ENCODE assay signal across 15 cellular contexts in genomic region chr3:101102678-101103296, GRCh38.
DNase-seq lines count a peak whose midpoint lies in the region; ATAC-seq and TF ChIP-seq lines count a peak whose summit lies in the region.
"Had no signal": no experiment of that assay in that cellular context is flagged by ENCODE, and none has a peak within 500 bp of the region (broad histone marks: within the 10 kb centered on the region; RNA-seq: fewer than 3 reads in every experiment).

No MANE protein-coding gene starts in this region.

- TF ChIP-seq POLR2A in transverse colon (IDR thresholded peaks at IDR 0.05): no peak

- DNase-seq in M059J (ENCODE audit: low read depth) (peak; percentile 26), hepatocyte (ENCODE audit: low spot score) (peak; percentile 11), transverse colon (no peak), amygdala (lab: John Stamatoyannopoulos, UW) (no peak), HPDE6-E6E7 (ENCODE audit: extremely low spot score) (no peak)
- no peak for DNase-seq in activated T-cell treated with anti-CD3 and anti-CD28 coated beads, Interleukin-2, amount 50 U/mL, for 4 hours
- DNase-seq: CD8-positive, alpha-beta T cell; COR-L47; DMS153; DMS79 treated with DMSO at 0.1 percent for 48 hours; GF-D8 had no signal

- peak; percentile 54 for TF ChIP-seq EP300 in transverse colon (IDR thresholded peaks at IDR 0.05; ENCODE audit: low read depth)

- intact Hi-C loops in transverse colon (cut with DNase I; ENCODE audit: low total_unique reads): no loop called here

- H3K27me3 ChIP-seq in hepatocyte: no peaks in the 10 kb centered on the region
- H3K27me3 ChIP-seq in transverse colon: no peaks in the 10 kb centered on the region

- no peak overlapping the region for H3K4me2 ChIP-seq in hepatocyte
- H3K4me2 ChIP-seq: A549 had no signal

- H3K27me3 Mint-ChIP-seq in activated T-cell treated with anti-CD3 and anti-CD28 coated beads, Interleukin-2, amount 50 U/mL, for 4 hours (ENCODE audit: low read depth): peaks cover 29% of the 10 kb centered on the region

- H2AFZ ChIP-seq in hepatocyte: no peak overlapping the region

- no peaks in the 10 kb centered on the region for H3K4me1 Mint-ChIP-seq in activated T-cell treated with anti-CD3 and anti-CD28 coated beads, Interleukin-2, amount 50 U/mL, for 4 hours (ENCODE audit: low read depth)
- H3K4me1 Mint-ChIP-seq: CD14-positive monocyte had no signal

- no peak overlapping the region for H3K27ac ChIP-seq in HEK293 (ENCODE audit: extremely low read depth, low read depth, low read length)
- no peak overlapping the region for H3K27ac ChIP-seq in hepatocyte
- no peak overlapping the region for H3K27ac ChIP-seq in transverse colon
- H3K27ac ChIP-seq: A549, HL-60 had no signal

- no peaks in the 10 kb centered on the region for H3K9me2 ChIP-seq in hepatocyte (replicated peaks; ENCODE audit: insufficient read depth)

- H3K4me3 Mint-ChIP-seq in activated T-cell treated with anti-CD3 and anti-CD28 coated beads, Interleukin-2, amount 50 U/mL, for 4 hours: no peak overlapping the region
- H3K4me3 Mint-ChIP-seq: CD14-positive monocyte; CD8-positive, alpha-beta T cell had no signal

- in situ Hi-C loops in transverse colon (cut with MboI; ENCODE audit: low pct_ligation_motif_present in 1 of 4, low pct_unique_long_range_greater_than_20kb in 1 of 4, low sequenced_read_pairs in 3 of 4): no loop called here

- CTCF ChIA-PET in HEK293 (lab: Yijun Ruan, JAX): no interaction called here

- no peaks in the 10 kb centered on the region for H3K79me2 ChIP-seq in hepatocyte

- peaks cover 3% of the 10 kb centered on the region for H3K9me3 Mint-ChIP-seq in activated T-cell treated with anti-CD3 and anti-CD28 coated beads, Interleukin-2, amount 50 U/mL, for 4 hours
- H3K9me3 Mint-ChIP-seq: CD8-positive, alpha-beta T cell had no signal

- 38% methylated on average over 4 of the region's 4 CpGs for WGBS in hepatocyte (ENCODE audit: low lambda C conversion rate, missing lambda C conversion rate)
- 12 to 18% methylated on average over 3 to 4 of the region's 4 CpGs for WGBS in transverse colon (ENCODE audit: low coverage in 1 of 2), 2 donors

- H3K36me3 ChIP-seq in HEK293 (ENCODE audit: control insufficient read depth in 2 of 2, insufficient read depth in 1 of 2, low read length in 2 of 2) (no peaks in the 10 kb centered on the region), hepatocyte (replicated peaks; ENCODE audit: insufficient read depth, low read depth) (no peaks in the 10 kb centered on the region), transverse colon (no peaks in the 10 kb centered on the region)

- TF ChIP-seq CTCF in HEK293 (tag by site-specific recombination; IDR thresholded peaks at IDR 0.05): no peak
- no peak for TF ChIP-seq CTCF in hepatocyte (IDR thresholded peaks at IDR 0.05; ENCODE audit: poor library complexity)
- no peak for TF ChIP-seq CTCF in transverse colon (IDR thresholded peaks at IDR 0.05)

- H3K4me3 ChIP-seq in HEK293 (ENCODE audit: low read depth, low read length) (no peak overlapping the region), hepatocyte (no peak overlapping the region), transverse colon (no peak overlapping the region)
- H3K4me3 ChIP-seq: A549 had no signal

- H3K4me1 ChIP-seq in HEK293 (ENCODE audit: control insufficient read depth, insufficient read depth, low read length): no peaks in the 10 kb centered on the region
- peaks cover 4% of the 10 kb centered on the region for H3K4me1 ChIP-seq in hepatocyte (ENCODE audit: insufficient read depth)
- no peaks in the 10 kb centered on the region for H3K4me1 ChIP-seq in transverse colon
- H3K4me1 ChIP-seq: A549 had no signal

- H4K20me1 ChIP-seq in hepatocyte (ENCODE audit: insufficient read depth, poor library complexity, severe bottlenecking): no peaks in the 10 kb centered on the region

- H3K36me3 Mint-ChIP-seq in activated T-cell treated with anti-CD3 and anti-CD28 coated beads, Interleukin-2, amount 50 U/mL, for 4 hours (ENCODE audit: insufficient read depth): no peaks in the 10 kb centered on the region
- H3K36me3 Mint-ChIP-seq: CD14-positive monocyte; CD8-positive, alpha-beta T cell had no signal

- ATAC-seq in activated T-cell treated with anti-CD3 and anti-CD28 coated beads, Interleukin-2, amount 50 U/mL, for 4 hours: no peak
- ATAC-seq: A549; CD8-positive, alpha-beta T cell had no signal

- H3K9me3 ChIP-seq in HEK293 (ENCODE audit: control insufficient read depth, insufficient read depth, low read depth, low read length) (no peaks in the 10 kb centered on the region), hepatocyte (ENCODE audit: low read depth) (no peaks in the 10 kb centered on the region), transverse colon (no peaks in the 10 kb centered on the region)
- H3K9me3 ChIP-seq: A549 had no signal

- POLR2A ChIA-PET in HEK293 (lab: Yijun Ruan, JAX): no interaction called here

TF ChIP-seq in HEK293, 187 proteins besides CTCF, POLR2A, EP300 and RAD21 (continues in another document):
- TF ChIP-seq ZNF239 (tag by site-specific recombination; IDR thresholded peaks at IDR 0.05) (no peak), ZNF529 (tag by site-specific recombination; IDR thresholded peaks at IDR 0.05; ENCODE audit: insufficient replicate concordance) (no peak), ZNF623 (tag by site-specific recombination; IDR thresholded peaks at IDR 0.05) (no peak), ZNF548 (tag by site-specific recombination; IDR thresholded peaks at IDR 0.05) (no peak), ZNF629 (tag by site-specific recombination; IDR thresholded peaks at IDR 0.05) (no peak), ZNF391 (tag by site-specific recombination; IDR thresholded peaks at IDR 0.05; ENCODE audit: borderline replicate concordance, low read depth) (no peak), KLF7 (tag by site-specific recombination; IDR thresholded peaks at IDR 0.05; ENCODE audit: borderline replicate concordance) (no peak), ZNF175 (tag by site-specific recombination; IDR thresholded peaks at IDR 0.05) (no peak), ZNF174 (tag by site-specific recombination; IDR thresholded peaks at IDR 0.05) (no peak), ZNF76 (tag by site-specific recombination; IDR thresholded peaks at IDR 0.05; ENCODE audit: borderline replicate concordance, low read depth) (no peak), ZNF16 (tag by site-specific recombination; IDR thresholded peaks at IDR 0.05; ENCODE audit: low read depth) (no peak)
- TF ChIP-seq, protein P1, sequence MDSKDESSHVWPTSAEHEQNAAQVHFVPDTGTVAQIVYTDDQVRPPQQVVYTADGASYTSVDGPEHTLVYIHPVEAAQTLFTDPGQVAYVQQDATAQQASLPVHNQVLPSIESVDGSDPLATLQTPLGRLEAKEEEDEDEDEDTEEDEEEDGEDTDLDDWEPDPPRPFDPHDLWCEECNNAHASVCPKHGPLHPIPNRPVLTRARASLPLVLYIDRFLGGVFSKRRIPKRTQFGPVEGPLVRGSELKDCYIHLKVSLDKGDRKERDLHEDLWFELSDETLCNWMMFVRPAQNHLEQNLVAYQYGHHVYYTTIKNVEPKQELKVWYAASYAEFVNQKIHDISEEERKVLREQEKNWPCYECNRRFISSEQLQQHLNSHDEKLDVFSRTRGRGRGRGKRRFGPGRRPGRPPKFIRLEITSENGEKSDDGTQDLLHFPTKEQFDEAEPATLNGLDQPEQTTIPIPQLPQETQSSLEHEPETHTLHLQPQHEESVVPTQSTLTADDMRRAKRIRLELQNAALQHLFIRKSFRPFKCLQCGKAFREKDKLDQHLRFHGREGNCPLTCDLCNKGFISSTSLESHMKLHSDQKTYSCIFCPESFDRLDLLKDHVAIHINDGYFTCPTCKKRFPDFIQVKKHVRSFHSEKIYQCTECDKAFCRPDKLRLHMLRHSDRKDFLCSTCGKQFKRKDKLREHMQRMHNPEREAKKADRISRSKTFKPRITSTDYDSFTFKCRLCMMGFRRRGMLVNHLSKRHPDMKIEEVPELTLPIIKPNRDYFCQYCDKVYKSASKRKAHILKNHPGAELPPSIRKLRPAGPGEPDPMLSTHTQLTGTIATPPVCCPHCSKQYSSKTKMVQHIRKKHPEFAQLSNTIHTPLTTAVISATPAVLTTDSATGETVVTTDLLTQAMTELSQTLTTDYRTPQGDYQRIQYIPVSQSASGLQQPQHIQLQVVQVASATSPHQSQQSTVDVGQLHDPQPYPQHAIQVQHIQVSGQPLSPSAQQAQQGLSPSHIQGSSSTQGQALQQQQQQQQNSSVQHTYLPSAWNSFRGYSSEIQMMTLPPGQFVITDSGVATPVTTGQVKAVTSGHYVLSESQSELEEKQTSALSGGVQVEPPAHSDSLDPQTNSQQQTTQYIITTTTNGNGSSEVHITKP (tag by site-specific recombination; IDR thresholded peaks at IDR 0.05): no peak
- TF ChIP-seq, protein P2, sequence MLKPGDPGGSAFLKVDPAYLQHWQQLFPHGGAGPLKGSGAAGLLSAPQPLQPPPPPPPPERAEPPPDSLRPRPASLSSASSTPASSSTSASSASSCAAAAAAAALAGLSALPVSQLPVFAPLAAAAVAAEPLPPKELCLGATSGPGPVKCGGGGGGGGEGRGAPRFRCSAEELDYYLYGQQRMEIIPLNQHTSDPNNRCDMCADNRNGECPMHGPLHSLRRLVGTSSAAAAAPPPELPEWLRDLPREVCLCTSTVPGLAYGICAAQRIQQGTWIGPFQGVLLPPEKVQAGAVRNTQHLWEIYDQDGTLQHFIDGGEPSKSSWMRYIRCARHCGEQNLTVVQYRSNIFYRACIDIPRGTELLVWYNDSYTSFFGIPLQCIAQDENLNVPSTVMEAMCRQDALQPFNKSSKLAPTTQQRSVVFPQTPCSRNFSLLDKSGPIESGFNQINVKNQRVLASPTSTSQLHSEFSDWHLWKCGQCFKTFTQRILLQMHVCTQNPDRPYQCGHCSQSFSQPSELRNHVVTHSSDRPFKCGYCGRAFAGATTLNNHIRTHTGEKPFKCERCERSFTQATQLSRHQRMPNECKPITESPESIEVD (tag by site-specific recombination; IDR thresholded peaks at IDR 0.05): peak; percentile 47; the same call in 1 of the 2 replicates

Comparison
In these comparisons a context has a peak if more than half of its experiments do, and no peak if none do; other contexts are left out.
1. DNase-seq: peak in M059J (single experiment) and hepatocyte (single experiment); none in transverse colon (single experiment), activated T-cell treated with anti-CD3 and anti-CD28 coated beads, Interleukin-2, amount 50 U/mL, for 4 hours (single experiment), amygdala (0 of 56) and HPDE6-E6E7 (single experiment).